8 cellular contexts compared by ENCODE assay signal in the genomic region with DNA sequence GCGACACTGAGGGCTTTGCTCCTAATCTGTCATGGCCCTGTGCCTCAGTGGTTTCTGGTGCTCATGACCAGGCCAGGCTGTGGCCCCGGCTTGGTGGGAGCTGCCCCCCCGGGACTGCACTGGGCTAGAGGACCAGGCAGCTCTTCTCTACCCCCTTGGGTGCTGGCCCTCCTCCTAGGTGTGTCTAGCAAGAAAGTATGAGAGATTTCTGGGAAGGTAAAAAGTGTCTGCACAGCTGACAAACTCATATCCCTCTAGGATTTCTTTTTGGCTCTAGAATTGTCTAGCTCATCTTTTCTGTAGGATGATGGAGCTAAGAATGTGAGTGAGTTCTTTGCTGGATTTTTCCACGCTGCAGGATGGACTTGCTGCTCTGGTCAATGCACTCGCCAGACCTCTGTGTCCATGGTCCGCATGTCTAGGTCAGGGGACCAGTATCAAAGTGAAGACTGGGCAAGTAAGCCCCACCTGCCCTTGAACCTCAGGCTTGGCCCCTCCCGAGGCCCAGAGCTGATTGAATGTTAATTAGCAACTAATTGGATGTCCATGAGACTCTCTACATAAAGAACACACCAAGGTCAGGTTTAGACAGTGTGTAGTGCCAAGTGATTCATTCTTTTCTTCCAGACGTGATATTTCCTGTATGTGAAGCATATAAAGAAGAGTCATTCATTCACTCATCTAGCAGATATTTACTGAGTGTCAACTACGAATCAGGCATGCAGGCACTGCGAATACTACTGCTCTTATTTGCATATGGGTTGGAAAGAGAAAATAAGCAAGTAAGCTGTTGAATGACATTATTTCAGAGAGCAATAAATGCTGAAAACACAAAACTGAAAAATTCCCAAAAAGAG. TPM values are rescaled to one million over a fixed set of nuclear protein-coding genes. Genes with fewer than 3 reads are reported as not detected.
DNase-seq lines count a peak whose midpoint lies in the region; ATAC-seq and TF ChIP-seq lines count a peak whose summit lies in the region.

No MANE protein-coding gene starts in this region.

- H3K4me3 ChIP-seq in PC-9 (peak overlapping the region; percentile 87), esophagus squamous epithelium (peak overlapping the region; percentile 55 to 79 (median 71)), rectal smooth muscle tissue (ENCODE audit: low read length) (peak overlapping the region; percentile 63), WERI-Rb-1 (ENCODE audit: low read depth, low read length) (no peak overlapping the region)

- DNase-seq in PC-9 (peak in 1 of 2 experiments; percentile 73), esophagus squamous epithelium (lab: John Stamatoyannopoulos, UW) (no peak), WERI-Rb-1 (no peak), H4 (ENCODE audit: low spot score) (no peak), amygdala (lab: John Stamatoyannopoulos, UW) (no peak), NCI-H2227 (lab: John Stamatoyannopoulos, UW; ENCODE audit: unreplicated experiment) (no peak)

- H3K4me1 ChIP-seq in PC-9 (replicated peaks; ENCODE audit: insufficient read depth) = peaks cover 29% of the 10 kb centered on the region
- peaks cover 6 to 29% (median 16%) of the 10 kb centered on the region in 3 donors for H3K4me1 ChIP-seq in esophagus squamous epithelium
- no peaks in the 10 kb centered on the region for H3K4me1 ChIP-seq in rectal smooth muscle tissue (ENCODE audit: control insufficient read depth, insufficient read depth, low read length)

- H3K4me2 ChIP-seq in PC-9 = peak overlapping the region; percentile 97

- POLR2A ChIA-PET in PC-9 (lab: Charles Lee; ENCODE audit: unreplicated experiment) = interaction anchor here (0.5 to 0.6 kb wide), 2 partner anchors 40 to 115 kb away, joined by 3 read pairs; no protein-coding TSS in a partner anchor

- H3K9ac ChIP-seq in rectal smooth muscle tissue (ENCODE audit: low read length) = peak overlapping the region; percentile 52

- intact Hi-C loops in PC-9 (cut with micrococcal nuclease; ENCODE audit: unreplicated experiment) = no loop called here
- intact Hi-C loops in esophagus squamous epithelium (cut with DNase I) = no loop called here

- WGBS in esophagus squamous epithelium, 2 donors = 21 to 55% methylated on average over 6 to 7 of the region's 10 CpGs

- peaks cover 39% of the 10 kb centered on the region for H3K79me2 ChIP-seq in PC-9 (ENCODE audit: low read depth)

- BruUV-seq in PC-9 (replicated peaks; lab: Mats Ljungman, UMichigan) = TSS peak; percentile 55

- H3K9me2 ChIP-seq in PC-9 (ENCODE audit: insufficient read depth) = no peaks in the 10 kb centered on the region

- H3K9me3 ChIP-seq in PC-9 (ENCODE audit: insufficient read depth, low read depth) = no peaks in the 10 kb centered on the region
- H3K9me3 ChIP-seq in esophagus squamous epithelium = no peaks in the 10 kb centered on the region
- peaks cover 5% of the 10 kb centered on the region for H3K9me3 ChIP-seq in WERI-Rb-1 (ENCODE audit: severe bottlenecking)

- no peak for TF ChIP-seq CTCF in PC-9 (conservative IDR thresholded peaks at IDR 0.05)
- TF ChIP-seq CTCF in esophagus squamous epithelium (IDR thresholded peaks at IDR 0.05) = no peak
- TF ChIP-seq CTCF in WERI-Rb-1 (IDR thresholded peaks at IDR 0.05; ENCODE audit: low read depth, low read length) = no peak

- H3K27ac ChIP-seq in PC-9 (peak overlapping the region; percentile 56), esophagus squamous epithelium (peak overlapping the region; percentile 79 to 93 (median 92)), rectal smooth muscle tissue (ENCODE audit: low read depth, low read length) (no peak overlapping the region), WERI-Rb-1 (no peak overlapping the region)

- no peaks in the 10 kb centered on the region for H3K27me3 ChIP-seq in PC-9 (ENCODE audit: insufficient read depth, low read depth)
- peaks cover 0 to 36% (median 0%) of the 10 kb centered on the region in 4 donors for H3K27me3 ChIP-seq in esophagus squamous epithelium
- H3K27me3 ChIP-seq in rectal smooth muscle tissue (ENCODE audit: control insufficient read depth, insufficient read depth, low read length) = no peaks in the 10 kb centered on the region
- no peaks in the 10 kb centered on the region for H3K27me3 ChIP-seq in WERI-Rb-1 (ENCODE audit: insufficient read depth, low read depth, severe bottlenecking)

- peak overlapping the region; percentile 92 for H2AFZ ChIP-seq in PC-9

- H3F3A ChIP-seq in PC-9 (ENCODE audit: insufficient read depth, low read depth) = peaks cover 24% of the 10 kb centered on the region; the same call in 1 of the 2 replicates

- peak; percentile 20 for ATAC-seq in GM18511 (IDR thresholded peaks at IDR 0.05; ENCODE audit: unreplicated experiment)

- CTCF ChIA-PET in PC-9 (lab: Charles Lee) = interaction anchor here (0.5 to 1.4 kb wide), 3 partner anchors 15 to 40 kb away, joined by 3 to 8 read pairs (median 5); no protein-coding TSS in a partner anchor

- TF ChIP-seq POLR2A in esophagus squamous epithelium (IDR thresholded peaks at IDR 0.05) = peak in 1 of 4 donors; percentile 10

- H3K36me3 ChIP-seq in PC-9 (ENCODE audit: low read depth) (no peaks in the 10 kb centered on the region), esophagus squamous epithelium (no peaks in the 10 kb centered on the region), rectal smooth muscle tissue (ENCODE audit: control insufficient read depth, insufficient read depth, low read length) (no peaks in the 10 kb centered on the region), WERI-Rb-1 (no peaks in the 10 kb centered on the region)

- no peaks in the 10 kb centered on the region for H4K20me1 ChIP-seq in PC-9 (ENCODE audit: insufficient read depth)

RNA-seq across cellular contexts. Expression of a gene that starts 15.6 kb away (rescaled TPM):
- 29.6 and 38.7 TPM in 2 replicates for total RNA-seq in PC-9 (2021)
- 10 to 100 TPM; 25.1 to 62.5 (median 50.2) TPM for total RNA-seq in esophagus squamous epithelium
- 1.4 and 1.5 TPM in 2 replicates for total RNA-seq in H4 (2014; rRNA removed; shearing (Covaris generic))

RNA-seq across cellular contexts. Expression of a gene that starts 30.7 kb away (rescaled TPM):
- total RNA-seq in PC-9 (2021) = 5.0 and 8.4 TPM in 2 replicates
- total RNA-seq in esophagus squamous epithelium = 1,000 to 10,000 TPM in 2 of 4 donors, 100 to 1,000 TPM in 2; 594 to 1,539 (median 978) TPM
- 0.17 TPM in 1 of 2 replicates, not detected in the other for total RNA-seq in H4 (2014; rRNA removed; shearing (Covaris generic))

Comparison
In these comparisons a context has a peak if more than half of its experiments do, and no peak if none do; other contexts are left out.
1. H3K27ac ChIP-seq: peak in PC-9 (single experiment) and esophagus squamous epithelium (4 of 4); none in rectal smooth muscle tissue (single experiment) and WERI-Rb-1 (single experiment).
2. RNA of a gene that starts 15.6 kb away (total RNA-seq): 25.1 to 62.5 TPM in esophagus squamous epithelium and 29.6 to 38.7 TPM in PC-9; 1.4 to 1.5 TPM in H4; every median in the first group is over 10 times any median in the second.
3. RNA of a gene that starts 30.7 kb away (total RNA-seq): 594 to 1,539 TPM in esophagus squamous epithelium; 5.0 to 8.4 TPM in PC-9 and 0.17 TPM in H4; every median in the first group is over 10 times any median in the second.